Comparison of ENCODE assay signal across 12 cellular contexts in the genomic region with DNA sequence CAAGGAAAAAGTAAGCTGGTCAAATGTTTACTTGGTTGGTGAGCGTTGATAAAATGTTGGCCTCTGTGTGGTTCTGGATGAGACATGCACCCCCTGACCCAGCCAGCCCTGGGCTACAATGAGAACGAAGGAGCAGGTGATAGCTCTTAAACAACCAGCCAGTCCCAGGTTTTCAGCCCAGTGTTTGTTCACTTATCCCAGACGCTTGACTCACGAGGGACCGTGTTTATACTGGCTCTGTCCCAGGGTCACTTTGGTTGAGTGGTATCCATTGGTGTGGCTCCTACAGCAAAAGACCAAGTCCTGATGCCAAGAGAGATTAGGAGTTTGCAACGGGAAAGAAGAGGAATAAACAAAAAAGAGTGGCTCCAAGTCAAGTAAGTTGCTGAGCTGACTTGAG.
DNase-seq lines count a peak whose midpoint lies in the region; ATAC-seq and TF ChIP-seq lines count a peak whose summit lies in the region.
"Had no signal": no experiment of that assay in that cellular context is flagged by ENCODE, and none has a peak within 500 bp of the region (broad histone marks: within the 10 kb centered on the region; RNA-seq: fewer than 3 reads in every experiment).

No MANE protein-coding gene starts in this region.

- H3K4me1 ChIP-seq in right cardiac atrium (ENCODE audit: control insufficient read depth, insufficient read depth, low read length) (peaks cover 5% of the 10 kb centered on the region), ascending aorta (peaks cover 11 to 45% of the 10 kb centered on the region in 2 donors), aorta (ENCODE audit: control insufficient read depth in 1 of 2, insufficient read depth in 2 of 2, low read length in 2 of 2) (peaks cover 0 to 8% of the 10 kb centered on the region in 2 donors)
- H3K4me1 ChIP-seq: esophagus muscularis mucosa, psoas muscle had no signal

- H3K27me3 ChIP-seq in right cardiac atrium (ENCODE audit: control insufficient read depth, insufficient read depth) (no peaks in the 10 kb centered on the region), ascending aorta (no peaks in the 10 kb centered on the region), aorta (ENCODE audit: control insufficient read depth in 1 of 2, insufficient read depth in 2 of 2, low read length in 1 of 2) (no peaks in the 10 kb centered on the region)

- intact Hi-C loops in right cardiac atrium (cut with DNase I): no loop called here
- intact Hi-C loops in cardiac septum (cut with DNase I): no loop called here
- intact Hi-C loops in ascending aorta (cut with DNase I): no loop called here
- intact Hi-C loops in left colon (cut with DNase I, micrococcal nuclease): no loop called here
- intact Hi-C loops in aorta (cut with DNase I): loop anchor here (2.0 to 5.0 kb wide), 5 partner anchors 36 to 144 kb away; no protein-coding TSS in a partner anchor

- no peak overlapping the region for H3K4me3 ChIP-seq in right cardiac atrium (ENCODE audit: low read length)
- H3K4me3 ChIP-seq in ascending aorta: no peak overlapping the region
- H3K4me3 ChIP-seq in aorta (ENCODE audit: low read length in 2 of 2): no peak overlapping the region
- H3K4me3 ChIP-seq: esophagus muscularis mucosa, psoas muscle had no signal

- peak; percentile 48 to 81 (median 53) for DNase-seq in right cardiac atrium
- no peak for DNase-seq in cardiac septum (ENCODE audit: low spot score)
- peak; percentile 86 to 96 for DNase-seq in ascending aorta (ENCODE audit: low spot score in 2 of 2)
- DNase-seq in left colon: no peak
- DNase-seq in aorta: peak; percentile 87 to 89
- no peak for DNase-seq in activated T-cell treated with anti-CD3 and anti-CD28 coated beads for 4 hours
- DNase-seq: KBM-7, NCI-H526 had no signal

- H3K27ac ChIP-seq in right cardiac atrium (ENCODE audit: low read length) (no peak overlapping the region), ascending aorta (peak overlapping the region; percentile 85 to 90), aorta (ENCODE audit: low read depth in 1 of 2, low read length in 2 of 2) (peak overlapping the region; percentile 94 to 95)
- H3K27ac ChIP-seq: esophagus muscularis mucosa, psoas muscle had no signal

- H3K36me3 ChIP-seq in ascending aorta (no peaks in the 10 kb centered on the region), aorta (ENCODE audit: control insufficient read depth in 1 of 2, insufficient read depth in 2 of 2, low read length in 1 of 2) (no peaks in the 10 kb centered on the region)
- H3K36me3 ChIP-seq: esophagus muscularis mucosa had no signal

- 32% methylated on average over 6 of the region's 6 CpGs for WGBS in right cardiac atrium
- WGBS in aorta, 2 donors: 2 to 4% methylated on average over 6 of the region's 6 CpGs

- no peaks in the 10 kb centered on the region for H3K9me3 ChIP-seq in right cardiac atrium (ENCODE audit: control insufficient read depth, low read length)
- no peaks in the 10 kb centered on the region for H3K9me3 ChIP-seq in ascending aorta
- no peaks in the 10 kb centered on the region for H3K9me3 ChIP-seq in aorta (ENCODE audit: control insufficient read depth, low read length)
- H3K9me3 ChIP-seq: esophagus muscularis mucosa, psoas muscle had no signal

- no peak for TF ChIP-seq CTCF in ascending aorta (IDR thresholded peaks at IDR 0.05)

- ATAC-seq in right cardiac atrium (peak; percentile 76 to 84), left colon (peak; percentile 41), aorta (ENCODE audit: low FRiP score) (peak; percentile 84), HG03442 (IDR thresholded peaks at IDR 0.05; ENCODE audit: unreplicated experiment) (no peak), GM21381 (IDR thresholded peaks at IDR 0.05; ENCODE audit: unreplicated experiment) (no peak)
- ATAC-seq: psoas muscle had no signal

Comparison
In these comparisons a context has a peak if more than half of its experiments do, and no peak if none do; other contexts are left out.
1. DNase-seq: peak in right cardiac atrium (3 of 3), ascending aorta (2 of 2) and aorta (2 of 2); none in cardiac septum (single experiment), left colon (0 of 2) and activated T-cell treated with anti-CD3 and anti-CD28 coated beads for 4 hours (single experiment).
2. ATAC-seq: peak in right cardiac atrium (2 of 2), left colon (single experiment) and aorta (single experiment); none in HG03442 (single experiment) and GM21381 (single experiment).
3. intact Hi-C loops: an anchor here in aorta (2.0 to 5.0 kb wide); none called in right cardiac atrium, cardiac septum, ascending aorta and left colon.